17 cellular contexts compared by ENCODE assay signal in the genomic region with DNA sequence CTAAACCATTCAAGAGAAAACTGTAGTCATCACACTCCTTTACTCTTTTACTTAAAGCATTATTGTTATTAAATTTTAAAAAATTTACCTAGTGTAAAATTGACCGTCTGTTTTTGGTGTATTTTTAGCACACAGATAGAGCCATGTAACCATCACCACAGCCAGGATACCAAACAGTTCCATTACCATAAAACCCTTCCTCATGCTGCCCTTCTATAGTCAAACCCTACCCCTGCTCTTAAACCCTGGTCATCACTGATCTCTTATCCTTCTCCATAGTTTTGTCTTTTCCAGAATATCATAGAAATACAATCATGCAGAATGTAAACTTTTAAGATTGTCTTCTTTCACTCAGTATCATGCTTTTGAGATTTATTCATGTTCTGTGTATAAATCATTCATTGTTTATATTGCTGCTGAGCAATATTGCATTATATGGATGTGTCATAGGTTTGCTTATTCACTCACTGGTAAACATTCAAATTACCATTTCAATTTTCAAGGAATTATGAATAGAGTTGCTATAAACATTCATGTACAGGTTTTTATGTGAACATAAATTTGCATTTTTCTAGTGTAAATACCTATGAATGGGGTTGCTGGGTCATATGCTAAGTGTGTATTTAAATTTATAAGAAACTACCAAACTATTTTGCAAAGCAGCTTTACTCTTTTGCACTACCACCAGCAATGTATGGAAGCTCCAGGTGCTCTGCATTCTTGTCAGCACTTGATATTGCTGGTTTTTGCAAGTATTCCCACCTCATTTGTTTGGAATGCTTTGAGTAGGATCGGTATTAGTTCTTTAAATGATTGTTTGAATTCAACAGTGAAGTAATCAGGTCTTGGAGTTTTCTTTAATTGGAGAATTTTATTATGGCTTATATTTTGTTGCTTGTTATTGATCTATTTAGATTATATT.
DNase-seq lines count a peak whose midpoint lies in the region; ATAC-seq, FAIRE-seq and TF ChIP-seq lines count a peak whose summit lies in the region.
"Had no signal": no experiment of that assay in that cellular context is flagged by ENCODE, and none has a peak within 500 bp of the region (broad histone marks: within the 10 kb centered on the region; RNA-seq: fewer than 3 reads in every experiment).

No MANE protein-coding gene starts in this region.

- CTCF ChIA-PET in IMR-90 (lab: Yijun Ruan, JAX), result no interaction called here

- peak overlapping the region; percentile 26; the same call in 1 of the 2 replicates for H3K4me2 ChIP-seq in IMR-90 (ENCODE audit: low read depth, low read length)
- H3K4me2 ChIP-seq in keratinocyte (ENCODE audit: control insufficient read depth, extremely low read depth, insufficient read depth, low read depth, low read length), result peak overlapping the region; percentile 58

- H3K23ac ChIP-seq in IMR-90 (ENCODE audit: low read depth, low read length), result no peak overlapping the region

- WGBS in IMR-90 (ENCODE audit: extremely low coverage in 2 of 2, insufficient read length in 1 of 2), 2 experiments, result 0% methylated on average over 1 of the region's 2 CpGs; no CpG with 5 or more reads in 1 of the 2 experiments

- H3K27me3 ChIP-seq in IMR-90 (ENCODE audit: control insufficient read depth, insufficient read depth, low read length) (no peaks in the 10 kb centered on the region), bronchial epithelial cell (ENCODE audit: control insufficient read depth, insufficient read depth, low read length) (no peaks in the 10 kb centered on the region), keratinocyte (ENCODE audit: control insufficient read depth, extremely low read depth, insufficient read depth, low read length) (no peaks in the 10 kb centered on the region)

- no peaks in the 10 kb centered on the region for H3K9me3 ChIP-seq in IMR-90 (ENCODE audit: control insufficient read depth, insufficient read depth, low read length)
- H3K9me3 ChIP-seq in keratinocyte (ENCODE audit: control insufficient read depth, low read depth, low read length), result no peaks in the 10 kb centered on the region

- POLR2A ChIA-PET in IMR-90 (lab: Charles Lee; ENCODE audit: unreplicated experiment), result no interaction called here

- no peak for TF ChIP-seq RAD21 in IMR-90 (IDR thresholded peaks at IDR 0.05; ENCODE audit: low read length)

- no peak overlapping the region for H2BK20ac ChIP-seq in IMR-90 (ENCODE audit: low read depth, low read length)

- ATAC-seq in IMR-90 (ENCODE audit: low read depth) (peak; percentile 63; the same call in 1 of the 2 replicates), left ventricle myocardium superior (no peak), HG02938 (IDR thresholded peaks at IDR 0.05; ENCODE audit: unreplicated experiment) (no peak)
- ATAC-seq: K562 had no signal

- dilution Hi-C loops in IMR-90 (cut with HindIII; ENCODE audit: low sequenced_read_pairs, unreplicated experiment), result no loop called here
- dilution Hi-C loops in keratinocyte (cut with MboI; ENCODE audit: extremely low pct_ligation_motif_present, low sequenced_read_pairs), result no loop called here

- no peak overlapping the region; a peak in 1 of 4 replicates for H4K8ac ChIP-seq in IMR-90 (ENCODE audit: low read depth in 2 of 2, low read length in 2 of 2)

- no peaks in the 10 kb centered on the region for H3K79me2 ChIP-seq in keratinocyte (ENCODE audit: control insufficient read depth, insufficient read depth, low read length)

- no peak overlapping the region for H2AK9ac ChIP-seq in IMR-90 (replicated peaks; ENCODE audit: low read depth, low read length, poor library complexity)

- FAIRE-seq in bronchial epithelial cell (lab: Jason Lieb, UNC) (no peak), keratinocyte (lab: Jason Lieb, UNC) (peak; percentile 94)
- FAIRE-seq: K562 had no signal

- no peak overlapping the region for H3K14ac ChIP-seq in IMR-90 (replicated peaks; ENCODE audit: low read depth, low read length)

- H3K4me3 ChIP-seq in IMR-90 (ENCODE audit: insufficient read depth, low read depth, low read length) (no peak overlapping the region), bronchial epithelial cell (ENCODE audit: low read depth, low read length) (no peak overlapping the region), keratinocyte (ENCODE audit: control insufficient read depth in 2 of 3, extremely low read depth in 1 of 3, insufficient read depth in 2 of 3, low read depth in 1 of 3, low read length in 3 of 3) (no peak overlapping the region)
- H3K4me3 ChIP-seq: K562 had no signal

- peaks cover 4% of the 10 kb centered on the region for H3K4me1 ChIP-seq in IMR-90 (ENCODE audit: control insufficient read depth, insufficient read depth, low read length)
- peaks cover 17% of the 10 kb centered on the region for H3K4me1 ChIP-seq in keratinocyte (ENCODE audit: control insufficient read depth, extremely low read depth, insufficient read depth, low read length)

- no peak for TF ChIP-seq POLR2A in IMR-90 (IDR thresholded peaks at IDR 0.05; ENCODE audit: low read depth, low read length)

- no peak for TF ChIP-seq CTCF in IMR-90 (conservative IDR thresholded peaks at IDR 0.05; ENCODE audit: low read depth, low read length)
- no peak for TF ChIP-seq CTCF in bronchial epithelial cell (IDR thresholded peaks at IDR 0.05; ENCODE audit: insufficient read depth, low read length, severe bottlenecking)
- TF ChIP-seq CTCF in keratinocyte (optimal IDR thresholded peaks at IDR 0.05 in 1 of 3, IDR thresholded peaks at IDR 0.05 in 1 of 3, conservative IDR thresholded peaks at IDR 0.05 in 1 of 3; ENCODE audit: extremely low read depth in 1 of 3, insufficient read depth in 2 of 3, low read length in 3 of 3), result no peak

- DNase-seq in ELR (ENCODE audit: low read depth) (peak; percentile 62), IMR-90 (peak; percentile 39), bronchial epithelial cell (ENCODE audit: low read depth) (peak; percentile 94), keratinocyte (ENCODE audit: low read depth, low spot score) (peak; percentile 55), NCI-H1105 treated with DMSO at 0.1 percent for 48 hours (lab: John Stamatoyannopoulos, UW) (no peak), left ventricle myocardium superior (no peak), NCI-H510A (lab: John Stamatoyannopoulos, UW) (no peak)
- DNase-seq: GF-D8, H9, NCI-H1092 treated with DMSO at 0.1 percent for 48 hours, NCI-H2081 treated with DMSO at 0.1 percent for 48 hours, NCI-H82 had no signal

- H2AFZ ChIP-seq in IMR-90 (replicated peaks; ENCODE audit: low read length, poor library complexity) (no peak overlapping the region), keratinocyte (ENCODE audit: control insufficient read depth, low read length) (peak overlapping the region; percentile 62)

- no peaks in the 10 kb centered on the region for H3K79me1 ChIP-seq in IMR-90 (ENCODE audit: low read depth in 1 of 2, low read length in 2 of 2)

- no peak overlapping the region; the same call in 1 of the 2 replicates for H4K5ac ChIP-seq in IMR-90 (ENCODE audit: low read depth, low read length)

- no peak overlapping the region; the same call in 1 of the 2 replicates for H2BK120ac ChIP-seq in IMR-90 (ENCODE audit: low read depth, low read length)

- H3K56ac ChIP-seq in IMR-90 (ENCODE audit: extremely low read depth, insufficient read depth, low read length), result no peak overlapping the region

- H3K9me1 ChIP-seq in IMR-90 (ENCODE audit: insufficient read depth, low read length), result peaks cover 6% of the 10 kb centered on the region; the same call in 1 of the 2 replicates
- no peaks in the 10 kb centered on the region for H3K9me1 ChIP-seq in keratinocyte (ENCODE audit: control insufficient read depth, extremely low read depth, insufficient read depth, low read length)

- 0 out of 2 replicates have a peak overlapping the region, but pooled peaks have one; percentile 24 for H4K91ac ChIP-seq in IMR-90 (ENCODE audit: insufficient read depth, low read depth, low read length)

- no peak overlapping the region for H2BK15ac ChIP-seq in IMR-90 (ENCODE audit: low read depth, low read length)

- no peak overlapping the region for H3K9ac ChIP-seq in IMR-90 (ENCODE audit: low read depth, low read length)
- H3K9ac ChIP-seq in keratinocyte (ENCODE audit: control insufficient read depth, extremely low read depth, insufficient read depth, low read length), result no peak overlapping the region

- intact Hi-C loops in IMR-90 (cut with micrococcal nuclease) (no loop called here), left ventricle myocardium superior (cut with micrococcal nuclease) (no loop called here)

- in situ Hi-C loops in IMR-90 (cut with MboI; ENCODE audit: low sequenced_read_pairs), result no loop called here

- H2AK5ac ChIP-seq in IMR-90 (ENCODE audit: low read depth, low read length), result 0 out of 2 replicates have a peak overlapping the region, but pooled peaks have one; percentile 2

- H2BK5ac ChIP-seq in IMR-90 (ENCODE audit: low read depth, low read length, poor library complexity, severe bottlenecking), result peak overlapping the region; percentile 65

- H3K27ac ChIP-seq in IMR-90 (ENCODE audit: insufficient read depth, low read length), result no peak overlapping the region
- peak overlapping the region; percentile 84 for H3K27ac ChIP-seq in keratinocyte (ENCODE audit: control insufficient read depth, insufficient read depth, low read length)
- H3K27ac ChIP-seq: C4-2B, HL-60, RWPE1 had no signal

- H4K20me1 ChIP-seq in IMR-90 (ENCODE audit: insufficient read depth, low read length) (no peaks in the 10 kb centered on the region), keratinocyte (ENCODE audit: control insufficient read depth, extremely low read depth, insufficient read depth, low read length) (no peaks in the 10 kb centered on the region)

- H3K4ac ChIP-seq in IMR-90 (ENCODE audit: low read depth, low read length), result no peak overlapping the region

- H3K36me3 ChIP-seq in IMR-90 (ENCODE audit: control insufficient read depth, insufficient read depth, low read length) (no peaks in the 10 kb centered on the region), bronchial epithelial cell (ENCODE audit: control insufficient read depth, insufficient read depth, low read length) (no peaks in the 10 kb centered on the region), keratinocyte (ENCODE audit: control insufficient read depth in 2 of 2, extremely low read depth in 1 of 2, insufficient read depth in 2 of 2, low read length in 2 of 2) (no peaks in the 10 kb centered on the region)

- peak overlapping the region; percentile 69; the same call in 1 of the 2 replicates for H3K18ac ChIP-seq in IMR-90 (ENCODE audit: low read depth, low read length)

- BruUV-seq in IMR-90 (replicated peaks; lab: Mats Ljungman, UMichigan), result no TSS peak

TF ChIP-seq in IMR-90, 13 proteins besides CTCF, POLR2A, EP300 and RAD21:
- TF ChIP-seq SMC3 (IDR thresholded peaks at IDR 0.05; ENCODE audit: low read depth, low read length) (no peak), FOS (IDR thresholded peaks at IDR 0.05; ENCODE audit: low read depth, low read length) (0 out of 2 replicates have a peak, but pooled peaks have one; percentile 18), CEBPB (IDR thresholded peaks at IDR 0.05; ENCODE audit: low read depth, low read length) (peak; percentile 60)

Comparison
In these comparisons a context has a peak if more than half of its experiments do, and no peak if none do; other contexts are left out.
1. DNase-seq: peak in ELR (single experiment), IMR-90 (single experiment), bronchial epithelial cell (single experiment) and keratinocyte (single experiment); none in NCI-H1105 treated with DMSO at 0.1 percent for 48 hours (single experiment), left ventricle myocardium superior (single experiment) and NCI-H510A (single experiment).